13 cellular contexts compared by ENCODE assay signal in genomic region chr3:100606894-100607512, GRCh38. TPM values are rescaled to one million over a fixed set of nuclear protein-coding genes. Genes with fewer than 3 reads are reported as not detected.
A peak's percentile ranks its signal among the peaks of the same experiment; 100 is the strongest.
DNase-seq lines count a peak whose midpoint lies in the region; ATAC-seq and TF ChIP-seq lines count a peak whose summit lies in the region.
"Had no signal": no experiment of that assay in that cellular context is flagged by ENCODE, and none has a peak within 500 bp of the region (broad histone marks: within the 10 kb centered on the region; RNA-seq: fewer than 3 reads in every experiment).

No MANE protein-coding gene starts in this region.

- no peak overlapping the region for H3K4ac ChIP-seq in mesendoderm (ENCODE audit: low read depth, low read length)

- H2AK5ac ChIP-seq in mesendoderm (ENCODE audit: low read length) = no peak overlapping the region

- ATAC-seq in GM18873 (IDR thresholded peaks at IDR 0.05; ENCODE audit: low FRiP score, unreplicated experiment) (peak; percentile 88), GM21737 (IDR thresholded peaks at IDR 0.05; ENCODE audit: unreplicated experiment) (peak; percentile 74), HG03280 (IDR thresholded peaks at IDR 0.05; ENCODE audit: unreplicated experiment) (peak; percentile 77)
- no peak for ATAC-seq in naive thymus-derived CD8-positive, alpha-beta T cell
- ATAC-seq: lower lobe of right lung had no signal

- H3K4me1 Mint-ChIP-seq in Caco-2 (ENCODE audit: low read depth, unreplicated experiment) = peaks cover 33% of the 10 kb centered on the region
- H3K4me1 Mint-ChIP-seq in naive thymus-derived CD8-positive, alpha-beta T cell = peaks cover 12 to 21% (median 19%) of the 10 kb centered on the region in 4 donors

- no peak overlapping the region for H4K8ac ChIP-seq in mesendoderm (ENCODE audit: low read depth, low read length)

- no TSS peak for BruUV-seq in Caco-2 (replicated peaks; lab: Mats Ljungman, UMichigan)

- H2BK15ac ChIP-seq in mesendoderm (replicated peaks; ENCODE audit: low read depth) = no peak overlapping the region

- POLR2A ChIA-PET in Caco-2 (lab: Charles Lee) = no interaction called here
- POLR2A ChIA-PET in naive thymus-derived CD8-positive, alpha-beta T cell (lab: Charles Lee) = no interaction called here

- no peak overlapping the region for H3K27ac Mint-ChIP-seq in Caco-2 (ENCODE audit: unreplicated experiment)
- H3K27ac Mint-ChIP-seq in naive thymus-derived CD8-positive, alpha-beta T cell = no peak overlapping the region

- H3K4me1 ChIP-seq in mesendoderm (ENCODE audit: control insufficient read depth, low read depth, low read length) (no peaks in the 10 kb centered on the region), Caco-2 (peaks cover 18% of the 10 kb centered on the region)
- H3K4me1 ChIP-seq: lower lobe of right lung, sigmoid colon had no signal

- no peaks in the 10 kb centered on the region for H3K79me1 ChIP-seq in mesendoderm (ENCODE audit: low read length)

- no peak overlapping the region for H3K27ac ChIP-seq in mesendoderm (ENCODE audit: low read depth, low read length)
- H3K27ac ChIP-seq: lower lobe of right lung, sigmoid colon had no signal

- H3K27me3 ChIP-seq in mesendoderm (ENCODE audit: insufficient read depth, low read length, poor library complexity) = no peaks in the 10 kb centered on the region
- no peaks in the 10 kb centered on the region for H3K27me3 ChIP-seq in Caco-2 (replicated peaks; ENCODE audit: control insufficient read depth, insufficient read depth, low read length)
- H3K27me3 ChIP-seq: sigmoid colon had no signal

- no peak overlapping the region for H4K5ac ChIP-seq in mesendoderm (ENCODE audit: low read length)

- H3K56ac ChIP-seq in mesendoderm (ENCODE audit: low read length) = no peak overlapping the region

- no peaks in the 10 kb centered on the region for H3K27me3 Mint-ChIP-seq in Caco-2 (ENCODE audit: insufficient read depth, unreplicated experiment)
- peaks cover 10 to 28% (median 22%) of the 10 kb centered on the region in 5 donors for H3K27me3 Mint-ChIP-seq in naive thymus-derived CD8-positive, alpha-beta T cell

- no peak overlapping the region for H3K4me3 Mint-ChIP-seq in Caco-2 (ENCODE audit: unreplicated experiment)
- no peak overlapping the region for H3K4me3 Mint-ChIP-seq in naive thymus-derived CD8-positive, alpha-beta T cell

- peaks cover 4% of the 10 kb centered on the region for H3K36me3 Mint-ChIP-seq in Caco-2 (ENCODE audit: insufficient read depth, unreplicated experiment)
- no peaks in the 10 kb centered on the region for H3K36me3 Mint-ChIP-seq in naive thymus-derived CD8-positive, alpha-beta T cell

- no peak overlapping the region for H3K23ac ChIP-seq in mesendoderm (ENCODE audit: low read length)

- H2BK120ac ChIP-seq in mesendoderm (ENCODE audit: low read depth, low read length) = no peak overlapping the region

- H2BK5ac ChIP-seq in mesendoderm (ENCODE audit: low read length) = no peak overlapping the region

- intact Hi-C loops in Caco-2 (cut with micrococcal nuclease; ENCODE audit: unreplicated experiment) = no loop called here

- no peak for TF ChIP-seq CTCF in Caco-2 (IDR thresholded peaks at IDR 0.05; ENCODE audit: insufficient read depth in 1 of 2, low read depth in 1 of 2, low read length in 1 of 2, severe bottlenecking in 1 of 2, unreplicated experiment in 1 of 2)

- no peaks in the 10 kb centered on the region for H3K9me3 Mint-ChIP-seq in Caco-2 (ENCODE audit: unreplicated experiment)
- no peaks in the 10 kb centered on the region for H3K9me3 Mint-ChIP-seq in naive thymus-derived CD8-positive, alpha-beta T cell

- H3K9ac ChIP-seq in mesendoderm (ENCODE audit: low read length) = no peak overlapping the region

- H3K18ac ChIP-seq in mesendoderm (ENCODE audit: low read length) = no peak overlapping the region

- no peaks in the 10 kb centered on the region for H3K9me3 ChIP-seq in Caco-2
- H3K9me3 ChIP-seq: lower lobe of right lung, sigmoid colon had no signal

- no peak overlapping the region for H3K4me2 ChIP-seq in mesendoderm (ENCODE audit: low read length)

- no peak overlapping the region for H3K4me3 ChIP-seq in mesendoderm (ENCODE audit: low read length)
- no peak overlapping the region for H3K4me3 ChIP-seq in Caco-2 (ENCODE audit: low read depth, low read length)
- H3K4me3 ChIP-seq: lower lobe of right lung, sigmoid colon had no signal

- H3K79me2 ChIP-seq in mesendoderm (ENCODE audit: control insufficient read depth, insufficient read depth, low read length) = no peaks in the 10 kb centered on the region

- CTCF ChIA-PET in Caco-2 (lab: Charles Lee) = no interaction called here

- no peaks in the 10 kb centered on the region for H3K36me3 ChIP-seq in mesendoderm (ENCODE audit: control insufficient read depth, insufficient read depth, low read length)
- H3K36me3 ChIP-seq in Caco-2 (ENCODE audit: control insufficient read depth, insufficient read depth, low read length) = no peaks in the 10 kb centered on the region
- H3K36me3 ChIP-seq: lower lobe of right lung, sigmoid colon had no signal

- DNase-seq in mesendoderm = peak; percentile 20
- DNase-seq in NCI-H1694 treated with DMSO at 0.1 percent for 48 hours (lab: John Stamatoyannopoulos, UW) = no peak
- DNase-seq in DMS53 (lab: John Stamatoyannopoulos, UW) = no peak
- no peak for DNase-seq in Caco-2
- DNase-seq in naive thymus-derived CD8-positive, alpha-beta T cell = no peak
- DNase-seq: lower lobe of right lung, sigmoid colon had no signal

RNA-seq across cellular contexts. Expression of gene ADGRG7, which starts 2.4 kb away (rescaled TPM):
- not detected for polyA plus RNA-seq in mesendoderm (2013, experiment 1 of 2)
- polyA plus RNA-seq in mesendoderm (2013, experiment 2 of 2) = 0.01 TPM
- total RNA-seq in Caco-2 (2022) = 2.9 and 4.2 TPM in 2 replicates
- total RNA-seq in naive thymus-derived CD8-positive, alpha-beta T cell = not detected
- not detected for polyA plus RNA-seq in naive thymus-derived CD8-positive, alpha-beta T cell
- total RNA-seq: astrocyte, fibroblast of lung, lower lobe of right lung, sigmoid colon, SK-MEL-5 had no signal
- polyA plus RNA-seq: fibroblast of lung had no signal

Comparison
In these comparisons a context has a peak if more than half of its experiments do, and no peak if none do; other contexts are left out.
1. ATAC-seq: peak in GM18873 (single experiment), GM21737 (single experiment) and HG03280 (single experiment); none in naive thymus-derived CD8-positive, alpha-beta T cell (0 of 2).